In genomic region chr18:27198036-27198435, GRCh38 we compare ENCODE assay signal across 1 cellular context.
TF ChIP-seq lines count a peak whose summit lies in the region.

No MANE protein-coding gene starts in this region.

TF ChIP-seq in HepG2, 621 proteins besides CTCF, POLR2A, EP300 and RAD21 (continues in another document):
- TF ChIP-seq ZNF652 (CRISPR knock-in tag; IDR thresholded peaks at IDR 0.05; ENCODE audit: borderline replicate concordance, low read depth) (no peak), NR1H2 (CRISPR knock-in tag; IDR thresholded peaks at IDR 0.05; ENCODE audit: borderline replicate concordance, low read depth) (no peak), SMYD3 (CRISPR knock-in tag; IDR thresholded peaks at IDR 0.05) (no peak), FOXP1 (IDR thresholded peaks at IDR 0.05) (no peak), FOXP1 (CRISPR knock-in tag; IDR thresholded peaks at IDR 0.05) (peak; percentile 14; the same call in 1 of the 2 replicates), THAP11 (CRISPR knock-in tag; IDR thresholded peaks at IDR 0.05) (no peak), MLX (CRISPR knock-in tag; IDR thresholded peaks at IDR 0.05) (no peak), SOX6 (IDR thresholded peaks at IDR 0.05) (no peak), SOX6 (CRISPR knock-in tag; IDR thresholded peaks at IDR 0.05) (peak; percentile 55; the same call in 1 of the 2 replicates), FOXK2 (IDR thresholded peaks at IDR 0.05) (no peak), NFATC3 (CRISPR knock-in tag; IDR thresholded peaks at IDR 0.05) (no peak), ZNF768 (CRISPR knock-in tag; IDR thresholded peaks at IDR 0.05) (no peak), ZSCAN12 (CRISPR knock-in tag; IDR thresholded peaks at IDR 0.05) (no peak), HIVEP1 (CRISPR knock-in tag; IDR thresholded peaks at IDR 0.05) (no peak), NFKBIZ (CRISPR knock-in tag; IDR thresholded peaks at IDR 0.05) (no peak), SOX13 (IDR thresholded peaks at IDR 0.05) (no peak), SOX13 (CRISPR knock-in tag; conservative IDR thresholded peaks at IDR 0.05 in 1 of 2, IDR thresholded peaks at IDR 0.05 in 1 of 2) (peak in 1 of 2 experiments; percentile 57; a peak in 1 of 4 replicates), PAXIP1 (CRISPR knock-in tag; conservative IDR thresholded peaks at IDR 0.05) (peak; percentile 40; the same call in 1 of the 2 replicates), FOXJ3 (CRISPR knock-in tag; IDR thresholded peaks at IDR 0.05; ENCODE audit: borderline replicate concordance) (peak; percentile 65; the same call in 1 of the 2 replicates), BCL6 (CRISPR knock-in tag; IDR thresholded peaks at IDR 0.05) (peak; percentile 68), NKX3-1 (CRISPR knock-in tag; IDR thresholded peaks at IDR 0.05) (0 out of 2 replicates have a peak, but pooled peaks have one; percentile 33), JARID2 (CRISPR knock-in tag; IDR thresholded peaks at IDR 0.05; ENCODE audit: insufficient replicate concordance) (no peak), KDM6A (CRISPR knock-in tag; IDR thresholded peaks at IDR 0.05; ENCODE audit: low read depth) (no peak), HNF4G (IDR thresholded peaks at IDR 0.05; ENCODE audit: borderline replicate concordance, low read depth, low read length) (no peak), HNF4G (CRISPR knock-in tag; IDR thresholded peaks at IDR 0.05; ENCODE audit: borderline replicate concordance, low read depth) (no peak), HNRNPUL1 (IDR thresholded peaks at IDR 0.05; ENCODE audit: low read depth, low read length) (no peak), RFX5 (IDR thresholded peaks at IDR 0.05; ENCODE audit: low read depth, low read length) (no peak), FOXM1 (CRISPR knock-in tag; IDR thresholded peaks at IDR 0.05) (no peak)
- TF ChIP-seq, protein P1, sequence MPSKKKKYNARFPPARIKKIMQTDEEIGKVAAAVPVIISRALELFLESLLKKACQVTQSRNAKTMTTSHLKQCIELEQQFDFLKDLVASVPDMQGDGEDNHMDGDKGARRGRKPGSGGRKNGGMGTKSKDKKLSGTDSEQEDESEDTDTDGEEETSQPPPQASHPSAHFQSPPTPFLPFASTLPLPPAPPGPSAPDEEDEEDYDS (CRISPR knock-in tag; IDR thresholded peaks at IDR 0.05): no peak
- TF ChIP-seq, protein P2, sequence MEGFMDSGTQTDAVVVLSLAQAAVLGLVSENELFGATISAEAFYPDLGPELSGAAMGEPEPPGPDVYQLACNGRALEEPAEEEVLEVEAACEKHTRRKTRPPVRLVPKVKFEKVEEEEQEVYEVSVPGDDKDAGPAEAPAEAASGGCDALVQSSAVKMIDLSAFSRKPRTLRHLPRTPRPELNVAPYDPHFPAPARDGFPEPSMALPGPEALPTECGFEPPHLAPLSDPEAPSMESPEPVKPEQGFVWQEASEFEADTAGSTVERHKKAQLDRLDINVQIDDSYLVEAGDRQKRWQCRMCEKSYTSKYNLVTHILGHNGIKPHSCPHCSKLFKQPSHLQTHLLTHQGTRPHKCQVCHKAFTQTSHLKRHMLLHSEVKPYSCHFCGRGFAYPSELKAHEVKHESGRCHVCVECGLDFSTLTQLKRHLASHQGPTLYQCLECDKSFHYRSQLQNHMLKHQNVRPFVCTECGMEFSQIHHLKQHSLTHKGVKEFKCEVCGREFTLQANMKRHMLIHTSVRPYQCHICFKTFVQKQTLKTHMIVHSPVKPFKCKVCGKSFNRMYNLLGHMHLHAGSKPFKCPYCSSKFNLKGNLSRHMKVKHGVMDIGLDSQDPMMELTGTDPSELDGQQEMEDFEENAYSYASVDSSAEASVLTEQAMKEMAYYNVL (CRISPR knock-in tag; IDR thresholded peaks at IDR 0.05; ENCODE audit: borderline replicate concordance): no peak
- TF ChIP-seq, protein P3, sequence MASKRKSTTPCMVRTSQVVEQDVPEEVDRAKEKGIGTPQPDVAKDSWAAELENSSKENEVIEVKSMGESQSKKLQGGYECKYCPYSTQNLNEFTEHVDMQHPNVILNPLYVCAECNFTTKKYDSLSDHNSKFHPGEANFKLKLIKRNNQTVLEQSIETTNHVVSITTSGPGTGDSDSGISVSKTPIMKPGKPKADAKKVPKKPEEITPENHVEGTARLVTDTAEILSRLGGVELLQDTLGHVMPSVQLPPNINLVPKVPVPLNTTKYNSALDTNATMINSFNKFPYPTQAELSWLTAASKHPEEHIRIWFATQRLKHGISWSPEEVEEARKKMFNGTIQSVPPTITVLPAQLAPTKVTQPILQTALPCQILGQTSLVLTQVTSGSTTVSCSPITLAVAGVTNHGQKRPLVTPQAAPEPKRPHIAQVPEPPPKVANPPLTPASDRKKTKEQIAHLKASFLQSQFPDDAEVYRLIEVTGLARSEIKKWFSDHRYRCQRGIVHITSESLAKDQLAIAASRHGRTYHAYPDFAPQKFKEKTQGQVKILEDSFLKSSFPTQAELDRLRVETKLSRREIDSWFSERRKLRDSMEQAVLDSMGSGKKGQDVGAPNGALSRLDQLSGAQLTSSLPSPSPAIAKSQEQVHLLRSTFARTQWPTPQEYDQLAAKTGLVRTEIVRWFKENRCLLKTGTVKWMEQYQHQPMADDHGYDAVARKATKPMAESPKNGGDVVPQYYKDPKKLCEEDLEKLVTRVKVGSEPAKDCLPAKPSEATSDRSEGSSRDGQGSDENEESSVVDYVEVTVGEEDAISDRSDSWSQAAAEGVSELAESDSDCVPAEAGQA (IDR thresholded peaks at IDR 0.05; ENCODE audit: low read depth): no peak
- TF ChIP-seq, protein P3 (CRISPR knock-in tag; IDR thresholded peaks at IDR 0.05; ENCODE audit: borderline replicate concordance): no peak
- TF ChIP-seq, protein P4, sequence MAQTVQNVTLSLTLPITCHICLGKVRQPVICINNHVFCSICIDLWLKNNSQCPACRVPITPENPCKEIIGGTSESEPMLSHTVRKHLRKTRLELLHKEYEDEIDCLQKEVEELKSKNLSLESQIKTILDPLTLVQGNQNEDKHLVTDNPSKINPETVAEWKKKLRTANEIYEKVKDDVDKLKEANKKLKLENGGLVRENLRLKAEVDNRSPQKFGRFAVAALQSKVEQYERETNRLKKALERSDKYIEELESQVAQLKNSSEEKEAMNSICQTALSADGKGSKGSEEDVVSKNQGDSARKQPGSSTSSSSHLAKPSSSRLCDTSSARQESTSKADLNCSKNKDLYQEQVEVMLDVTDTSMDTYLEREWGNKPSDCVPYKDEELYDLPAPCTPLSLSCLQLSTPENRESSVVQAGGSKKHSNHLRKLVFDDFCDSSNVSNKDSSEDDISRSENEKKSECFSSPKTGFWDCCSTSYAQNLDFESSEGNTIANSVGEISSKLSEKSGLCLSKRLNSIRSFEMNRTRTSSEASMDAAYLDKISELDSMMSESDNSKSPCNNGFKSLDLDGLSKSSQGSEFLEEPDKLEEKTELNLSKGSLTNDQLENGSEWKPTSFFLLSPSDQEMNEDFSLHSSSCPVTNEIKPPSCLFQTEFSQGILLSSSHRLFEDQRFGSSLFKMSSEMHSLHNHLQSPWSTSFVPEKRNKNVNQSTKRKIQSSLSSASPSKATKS (CRISPR knock-in tag; IDR thresholded peaks at IDR 0.05): no peak
- TF ChIP-seq, protein P5, sequence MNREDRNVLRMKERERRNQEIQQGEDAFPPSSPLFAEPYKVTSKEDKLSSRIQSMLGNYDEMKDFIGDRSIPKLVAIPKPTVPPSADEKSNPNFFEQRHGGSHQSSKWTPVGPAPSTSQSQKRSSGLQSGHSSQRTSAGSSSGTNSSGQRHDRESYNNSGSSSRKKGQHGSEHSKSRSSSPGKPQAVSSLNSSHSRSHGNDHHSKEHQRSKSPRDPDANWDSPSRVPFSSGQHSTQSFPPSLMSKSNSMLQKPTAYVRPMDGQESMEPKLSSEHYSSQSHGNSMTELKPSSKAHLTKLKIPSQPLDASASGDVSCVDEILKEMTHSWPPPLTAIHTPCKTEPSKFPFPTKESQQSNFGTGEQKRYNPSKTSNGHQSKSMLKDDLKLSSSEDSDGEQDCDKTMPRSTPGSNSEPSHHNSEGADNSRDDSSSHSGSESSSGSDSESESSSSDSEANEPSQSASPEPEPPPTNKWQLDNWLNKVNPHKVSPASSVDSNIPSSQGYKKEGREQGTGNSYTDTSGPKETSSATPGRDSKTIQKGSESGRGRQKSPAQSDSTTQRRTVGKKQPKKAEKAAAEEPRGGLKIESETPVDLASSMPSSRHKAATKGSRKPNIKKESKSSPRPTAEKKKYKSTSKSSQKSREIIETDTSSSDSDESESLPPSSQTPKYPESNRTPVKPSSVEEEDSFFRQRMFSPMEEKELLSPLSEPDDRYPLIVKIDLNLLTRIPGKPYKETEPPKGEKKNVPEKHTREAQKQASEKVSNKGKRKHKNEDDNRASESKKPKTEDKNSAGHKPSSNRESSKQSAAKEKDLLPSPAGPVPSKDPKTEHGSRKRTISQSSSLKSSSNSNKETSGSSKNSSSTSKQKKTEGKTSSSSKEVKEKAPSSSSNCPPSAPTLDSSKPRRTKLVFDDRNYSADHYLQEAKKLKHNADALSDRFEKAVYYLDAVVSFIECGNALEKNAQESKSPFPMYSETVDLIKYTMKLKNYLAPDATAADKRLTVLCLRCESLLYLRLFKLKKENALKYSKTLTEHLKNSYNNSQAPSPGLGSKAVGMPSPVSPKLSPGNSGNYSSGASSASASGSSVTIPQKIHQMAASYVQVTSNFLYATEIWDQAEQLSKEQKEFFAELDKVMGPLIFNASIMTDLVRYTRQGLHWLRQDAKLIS (CRISPR knock-in tag; IDR thresholded peaks at IDR 0.05): no peak
- TF ChIP-seq, protein P6, sequence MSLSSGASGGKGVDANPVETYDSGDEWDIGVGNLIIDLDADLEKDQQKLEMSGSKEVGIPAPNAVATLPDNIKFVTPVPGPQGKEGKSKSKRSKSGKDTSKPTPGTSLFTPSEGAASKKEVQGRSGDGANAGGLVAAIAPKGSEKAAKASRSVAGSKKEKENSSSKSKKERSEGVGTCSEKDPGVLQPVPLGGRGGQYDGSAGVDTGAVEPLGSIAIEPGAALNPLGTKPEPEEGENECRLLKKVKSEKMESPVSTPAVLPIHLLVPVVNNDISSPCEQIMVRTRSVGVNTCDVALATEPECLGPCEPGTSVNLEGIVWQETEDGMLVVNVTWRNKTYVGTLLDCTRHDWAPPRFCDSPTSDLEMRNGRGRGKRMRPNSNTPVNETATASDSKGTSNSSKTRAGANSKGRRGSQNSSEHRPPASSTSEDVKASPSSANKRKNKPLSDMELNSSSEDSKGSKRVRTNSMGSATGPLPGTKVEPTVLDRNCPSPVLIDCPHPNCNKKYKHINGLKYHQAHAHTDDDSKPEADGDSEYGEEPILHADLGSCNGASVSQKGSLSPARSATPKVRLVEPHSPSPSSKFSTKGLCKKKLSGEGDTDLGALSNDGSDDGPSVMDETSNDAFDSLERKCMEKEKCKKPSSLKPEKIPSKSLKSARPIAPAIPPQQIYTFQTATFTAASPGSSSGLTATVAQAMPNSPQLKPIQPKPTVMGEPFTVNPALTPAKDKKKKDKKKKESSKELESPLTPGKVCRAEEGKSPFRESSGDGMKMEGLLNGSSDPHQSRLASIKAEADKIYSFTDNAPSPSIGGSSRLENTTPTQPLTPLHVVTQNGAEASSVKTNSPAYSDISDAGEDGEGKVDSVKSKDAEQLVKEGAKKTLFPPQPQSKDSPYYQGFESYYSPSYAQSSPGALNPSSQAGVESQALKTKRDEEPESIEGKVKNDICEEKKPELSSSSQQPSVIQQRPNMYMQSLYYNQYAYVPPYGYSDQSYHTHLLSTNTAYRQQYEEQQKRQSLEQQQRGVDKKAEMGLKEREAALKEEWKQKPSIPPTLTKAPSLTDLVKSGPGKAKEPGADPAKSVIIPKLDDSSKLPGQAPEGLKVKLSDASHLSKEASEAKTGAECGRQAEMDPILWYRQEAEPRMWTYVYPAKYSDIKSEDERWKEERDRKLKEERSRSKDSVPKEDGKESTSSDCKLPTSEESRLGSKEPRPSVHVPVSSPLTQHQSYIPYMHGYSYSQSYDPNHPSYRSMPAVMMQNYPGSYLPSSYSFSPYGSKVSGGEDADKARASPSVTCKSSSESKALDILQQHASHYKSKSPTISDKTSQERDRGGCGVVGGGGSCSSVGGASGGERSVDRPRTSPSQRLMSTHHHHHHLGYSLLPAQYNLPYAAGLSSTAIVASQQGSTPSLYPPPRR (CRISPR knock-in tag; IDR thresholded peaks at IDR 0.05; ENCODE audit: borderline replicate concordance): 0 out of 2 replicates have a peak, but pooled peaks have one; percentile 11
